Comparison of ENCODE assay signal across 18 cellular contexts in the genomic region with DNA sequence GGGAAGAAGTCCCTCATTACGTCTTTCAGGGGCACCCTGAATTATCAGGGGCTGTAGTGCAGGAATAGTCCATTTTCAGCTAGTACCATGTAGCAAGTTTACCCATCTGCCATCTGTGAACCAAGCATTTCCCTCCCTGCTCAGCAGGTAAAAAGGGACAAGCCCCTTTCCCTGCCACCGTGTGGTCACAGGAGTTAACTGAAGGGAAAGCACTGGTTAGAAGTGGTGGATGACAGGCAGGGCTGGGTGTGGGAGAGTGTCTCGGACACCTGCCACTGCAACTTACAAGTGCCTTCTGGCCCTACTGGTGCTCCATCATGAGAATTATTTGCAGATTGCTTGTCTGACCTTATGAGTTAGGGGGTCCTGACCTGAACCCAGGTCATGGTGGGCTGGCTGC. TPM values are rescaled to one million over a fixed set of nuclear protein-coding genes. Genes with fewer than 3 reads are reported as not detected.
DNase-seq lines count a peak whose midpoint lies in the region; FAIRE-seq and TF ChIP-seq lines count a peak whose summit lies in the region.
"Had no signal": no experiment of that assay in that cellular context is flagged by ENCODE, and none has a peak within 500 bp of the region (broad histone marks: within the 10 kb centered on the region; RNA-seq: fewer than 3 reads in every experiment).

No MANE protein-coding gene starts in this region.

- no peak overlapping the region for H3K27ac Mint-ChIP-seq in Caco-2 (ENCODE audit: unreplicated experiment)

- intact Hi-C loops in Caco-2 (cut with micrococcal nuclease; ENCODE audit: unreplicated experiment) (no loop called here), A673 (cut with micrococcal nuclease; ENCODE audit: unreplicated experiment) (no loop called here)

- peaks cover 6% of the 10 kb centered on the region for H3K4me1 Mint-ChIP-seq in Caco-2 (ENCODE audit: low read depth, unreplicated experiment)

- no peaks in the 10 kb centered on the region for H3K9me3 ChIP-seq in Caco-2
- no peaks in the 10 kb centered on the region for H3K9me3 ChIP-seq in A673 (ENCODE audit: low read depth, low read length, poor library complexity, severe bottlenecking)
- H3K9me3 ChIP-seq: gastrocnemius medialis, right atrium auricular region had no signal

- TF ChIP-seq POLR2A in GM12892 (IDR thresholded peaks at IDR 0.05; ENCODE audit: low read depth, low read length), result no peak

- H3K27me3 Mint-ChIP-seq in Caco-2 (ENCODE audit: insufficient read depth, unreplicated experiment), result peaks cover 8% of the 10 kb centered on the region

- no peaks in the 10 kb centered on the region for H3K36me3 ChIP-seq in Caco-2 (ENCODE audit: control insufficient read depth, insufficient read depth, low read length)
- no peaks in the 10 kb centered on the region for H3K36me3 ChIP-seq in A673 (ENCODE audit: insufficient read depth, low read length, poor library complexity, severe bottlenecking)
- H3K36me3 ChIP-seq: brain microvascular endothelial cell, gastrocnemius medialis, right atrium auricular region had no signal

- BruUV-seq in Caco-2 (replicated peaks; lab: Mats Ljungman, UMichigan) (no TSS peak), A673 (replicated peaks; lab: Mats Ljungman, UMichigan) (no TSS peak)

- no peaks in the 10 kb centered on the region for H3K36me3 Mint-ChIP-seq in Caco-2 (ENCODE audit: insufficient read depth, unreplicated experiment)

- no peak for FAIRE-seq in GM12892 (lab: Jason Lieb, UNC)

- H3K4me3 Mint-ChIP-seq in Caco-2 (ENCODE audit: unreplicated experiment), result no peak overlapping the region

- TF ChIP-seq CTCF in Caco-2 (IDR thresholded peaks at IDR 0.05; ENCODE audit: insufficient read depth in 1 of 2, low read depth in 1 of 2, low read length in 1 of 2, severe bottlenecking in 1 of 2, unreplicated experiment in 1 of 2) (peak; percentile 22 to 44), A673 (conservative IDR thresholded peaks at IDR 0.05; ENCODE audit: low read depth, low read length) (no peak)

- POLR2A ChIA-PET in Caco-2 (lab: Charles Lee), result no interaction called here
- POLR2A ChIA-PET in A673 (lab: Charles Lee; ENCODE audit: low non-redundant PET), result no interaction called here

- no peaks in the 10 kb centered on the region for H3K9me3 Mint-ChIP-seq in Caco-2 (ENCODE audit: unreplicated experiment)

- H3K4me1 ChIP-seq in Caco-2 (no peaks in the 10 kb centered on the region), A673 (ENCODE audit: insufficient read depth, low read length, poor library complexity, severe bottlenecking) (no peaks in the 10 kb centered on the region)
- H3K4me1 ChIP-seq: right atrium auricular region had no signal

- no peak overlapping the region for H3K4me3 ChIP-seq in Caco-2 (ENCODE audit: low read depth, low read length)
- H3K4me3 ChIP-seq in A673 (ENCODE audit: low read depth, low read length, poor library complexity, severe bottlenecking), result no peak overlapping the region
- H3K4me3 ChIP-seq: gastrocnemius medialis, right atrium auricular region had no signal

- no peaks in the 10 kb centered on the region for H3K27me3 ChIP-seq in Caco-2 (replicated peaks; ENCODE audit: control insufficient read depth, insufficient read depth, low read length)
- H3K27me3 ChIP-seq in A673 (replicated peaks; ENCODE audit: insufficient read depth, low read depth, low read length, poor library complexity), result no peaks in the 10 kb centered on the region
- H3K27me3 ChIP-seq: brain microvascular endothelial cell, right atrium auricular region had no signal

- H3K27ac ChIP-seq in A673 (ENCODE audit: low read depth, low read length, poor library complexity, severe bottlenecking), result no peak overlapping the region
- H3K27ac ChIP-seq: brain microvascular endothelial cell, gastrocnemius medialis, right atrium auricular region had no signal

- CTCF ChIA-PET in Caco-2 (lab: Charles Lee) (no interaction called here), A673 (lab: Charles Lee) (no interaction called here)

- DNase-seq in Caco-2, result peak; percentile 22 to 43
- peak; percentile 21 for DNase-seq in HuH-7 (ENCODE audit: low spot score)
- DNase-seq in NCI-H748 (lab: John Stamatoyannopoulos, UW; ENCODE audit: unreplicated experiment), result peak; percentile 56
- peak; percentile 37 for DNase-seq in iPS-NIHi11 (ENCODE audit: low spot score)
- DNase-seq in A673 (ENCODE audit: low spot score), result no peak
- DNase-seq in A172 (ENCODE audit: low spot score), result no peak
- no peak for DNase-seq in GM12892 (ENCODE audit: insufficient read length)
- no peak for DNase-seq in GDM1 (lab: John Stamatoyannopoulos, UW)
- DNase-seq: activated CD4-positive, alpha-beta T cell treated with anti-CD3 and anti-CD28 coated beads, Interleukin-2, amount 50 U/mL, for 48 hours; activated effector memory CD4-positive, alpha-beta T cell treated with anti-CD3 and anti-CD28 coated beads, Interleukin-2, amount 50 U/mL, for 16 hours; brain microvascular endothelial cell; C1 segment of cervical spinal cord; gastrocnemius medialis; kidney glomerular epithelial cell; NCI-H1436 treated with DMSO at 0.1 percent for 48 hours; stimulated activated CD4-positive, alpha-beta T cell treated with anti-CD3 and anti-CD28 coated beads, Interleukin-4, amount 100 ng/mL, for 1 hour; stimulated activated naive CD4-positive, alpha-beta T cell had no signal

RNA-seq across cellular contexts. Expression of gene IGSF5, which starts 32.0 kb away (rescaled TPM):
- 0.18 and 0.30 TPM in 2 replicates for total RNA-seq in Caco-2 (2022)
- not detected in 2 replicates for total RNA-seq in A673 (2021)
- 0.57 and 1.1 TPM in 2 replicates for total RNA-seq in A172 (2014; rRNA removed; shearing (Covaris generic))
- not detected for polyA plus RNA-seq in GM12892 (2012; ENCODE audit: missing spikeins)
- total RNA-seq: gastrocnemius medialis had no signal

Comparison
In these comparisons a context has a peak if more than half of its experiments do, and no peak if none do; other contexts are left out.
1. DNase-seq: peak in Caco-2 (2 of 2), HuH-7 (single experiment), NCI-H748 (single experiment) and iPS-NIHi11 (single experiment); none in A673 (single experiment), A172 (single experiment), GM12892 (single experiment) and GDM1 (single experiment).